ENCODE assay signal across 21 cellular contexts in the genomic region with DNA sequence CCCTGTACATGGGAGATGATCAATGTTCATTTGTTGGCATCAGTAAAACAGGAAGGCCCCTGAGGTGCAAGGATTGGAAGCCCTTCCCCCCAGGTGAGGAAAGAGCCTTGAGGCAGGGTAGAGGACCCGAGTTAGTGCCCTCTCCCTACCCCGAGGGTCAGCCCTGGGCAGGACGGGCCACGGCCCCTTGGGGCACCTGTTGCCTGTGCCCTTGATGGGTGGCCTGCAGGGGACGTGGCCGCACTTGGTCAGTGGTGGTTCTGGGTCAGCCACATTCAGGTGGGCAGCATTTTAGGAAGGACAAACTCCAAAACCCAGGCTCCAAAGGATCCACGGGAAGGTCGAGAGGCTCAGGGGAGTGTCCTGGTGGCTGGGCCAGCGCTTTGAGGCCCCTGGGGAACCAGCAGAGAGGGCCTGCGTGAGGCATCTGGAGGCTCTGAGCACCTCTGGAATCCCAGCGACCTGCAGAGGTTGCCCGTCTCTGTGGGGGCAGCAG. TPM values are rescaled to one million over a fixed set of nuclear protein-coding genes. Genes with fewer than 3 reads are reported as not detected.
"Had no signal": no experiment of that assay in that cellular context is flagged by ENCODE, and none has a peak within 500 bp of the region (broad histone marks: within the 10 kb centered on the region; RNA-seq: fewer than 3 reads in every experiment).

No MANE protein-coding gene starts in this region.

- DNase-seq: effector memory CD4-positive, alpha-beta T cell; heart right ventricle; left cardiac atrium; left ventricle myocardium inferior; lower lobe of right lung; midbrain; nephron progenitor cell; small intestine; stimulated activated CD4-positive, alpha-beta T cell treated with anti-CD3 and anti-CD28 coated beads, Interleukin-2, amount 100 ng/mL, for 48 hours; tibial artery; upper lobe of left lung; uterus had no signal

- H3K9me3 Mint-ChIP-seq: central memory CD8-positive, alpha-beta T cell; memory B cell; nephron progenitor cell; stimulated activated naive CD8-positive, alpha-beta T cell treated with anti-CD3 and anti-CD28 coated beads, Interleukin-15, Interleukin-2, amounts not matched to agents 100 ng/mL and 50 ng/mL, for 24 hours had no signal

- H3K27ac ChIP-seq: heart right ventricle, left ventricle myocardium inferior, lower lobe of right lung, neutrophil, right atrium auricular region, tibial artery, upper lobe of left lung, uterus had no signal

- H3K4me3 Mint-ChIP-seq: central memory CD8-positive, alpha-beta T cell; memory B cell; nephron progenitor cell; stimulated activated naive CD8-positive, alpha-beta T cell treated with anti-CD3 and anti-CD28 coated beads, Interleukin-15, Interleukin-2, amounts not matched to agents 100 ng/mL and 50 ng/mL, for 24 hours had no signal

- H3K9me3 ChIP-seq: heart right ventricle, left ventricle myocardium inferior, lower lobe of right lung, neutrophil, right atrium auricular region, tibial artery, upper lobe of left lung, uterus had no signal

- H3K4me3 ChIP-seq: heart right ventricle, left ventricle myocardium inferior, lower lobe of right lung, right atrium auricular region, tibial artery, upper lobe of left lung, uterus had no signal

- H3K27me3 ChIP-seq: neutrophil, right atrium auricular region, tibial artery, upper lobe of left lung, uterus had no signal

- ATAC-seq: esophagus mucosa, heart right ventricle, left cardiac atrium, lower lobe of right lung had no signal

- H3K36me3 Mint-ChIP-seq: memory B cell had no signal

- H3K27ac Mint-ChIP-seq: memory B cell; nephron progenitor cell; stimulated activated naive CD8-positive, alpha-beta T cell treated with anti-CD3 and anti-CD28 coated beads, Interleukin-15, Interleukin-2, amounts not matched to agents 100 ng/mL and 50 ng/mL, for 24 hours had no signal

- H3K4me1 Mint-ChIP-seq: central memory CD8-positive, alpha-beta T cell; memory B cell had no signal

- H3K36me3 ChIP-seq: heart right ventricle, left ventricle myocardium inferior, lower lobe of right lung, neutrophil, right atrium auricular region, tibial artery, upper lobe of left lung, uterus had no signal

RNA-seq across cellular contexts. Expression of gene CIDEC, which starts 20.5 kb away (rescaled TPM):
- total RNA-seq: esophagus mucosa, frontal cortex, lower lobe of right lung, osteocyte, temporal lobe, upper lobe of left lung had no signal
